1 cellular context compared by ENCODE assay signal in genomic region chr11:3683039-3683438, GRCh38.
TF ChIP-seq lines count a peak whose summit lies in the region.

No MANE protein-coding gene starts in this region.

TF ChIP-seq in K562, 482 proteins besides CTCF, POLR2A, EP300 and RAD21:
- TF ChIP-seq ZNF707 (CRISPR knock-in tag; conservative IDR thresholded peaks at IDR 0.05), result no peak
- TF ChIP-seq ZSCAN32 (CRISPR knock-in tag; IDR thresholded peaks at IDR 0.05), result no peak
- no peak for TF ChIP-seq ZBTB12 (CRISPR knock-in tag; IDR thresholded peaks at IDR 0.05)
- TF ChIP-seq RBM14 (IDR thresholded peaks at IDR 0.05; ENCODE audit: borderline replicate concordance, insufficient read depth, low read depth, low read length), result no peak
- TF ChIP-seq ZBTB5 (IDR thresholded peaks at IDR 0.05), result no peak
- no peak for TF ChIP-seq MITF (IDR thresholded peaks at IDR 0.05)
- TF ChIP-seq TAF9B (IDR thresholded peaks at IDR 0.05; ENCODE audit: partially characterized antibody), result no peak
- TF ChIP-seq KHSRP (IDR thresholded peaks at IDR 0.05), result no peak
- no peak for TF ChIP-seq THRB (CRISPR knock-in tag; conservative IDR thresholded peaks at IDR 0.05)
- no peak for TF ChIP-seq CTCFL (IDR thresholded peaks at IDR 0.05; ENCODE audit: borderline replicate concordance, insufficient read depth, low read depth, low read length, poor library complexity, severe bottlenecking)
- no peak for TF ChIP-seq SETDB1 (IDR thresholded peaks at IDR 0.05; ENCODE audit: low read length)
- TF ChIP-seq ZNF212 (CRISPR knock-in tag; IDR thresholded peaks at IDR 0.05), result no peak
- TF ChIP-seq TEAD2 (tag; IDR thresholded peaks at IDR 0.05), result no peak
